Comparison of ENCODE assay signal across 14 cellular contexts in genomic region chr2:42736598-42737322, GRCh38. TPM values are rescaled to one million over a fixed set of nuclear protein-coding genes. Genes with fewer than 3 reads are reported as not detected.
DNase-seq lines count a peak whose midpoint lies in the region; ATAC-seq, FAIRE-seq and TF ChIP-seq lines count a peak whose summit lies in the region.
"Had no signal": no experiment of that assay in that cellular context is flagged by ENCODE, and none has a peak within 500 bp of the region (broad histone marks: within the 10 kb centered on the region; RNA-seq: fewer than 3 reads in every experiment).

No MANE protein-coding gene starts in this region.

- H3K36me3 Mint-ChIP-seq in GM23338 (ENCODE audit: low read depth), result peaks cover 60% of the 10 kb centered on the region

- H2BK20ac ChIP-seq in H1 (ENCODE audit: low read length), result no peak overlapping the region

- no peak overlapping the region for H4K91ac ChIP-seq in H1 (replicated peaks; ENCODE audit: insufficient read length, low read length)

- TF ChIP-seq CTCF in GM23338 (conservative IDR thresholded peaks at IDR 0.05; ENCODE audit: low read depth in 2 of 2) (no peak), H1 (IDR thresholded peaks at IDR 0.05; ENCODE audit: control extremely low read depth in 1 of 3, insufficient read depth in 1 of 3, low read depth in 1 of 3, low read length in 3 of 3) (no peak), foreskin keratinocyte (conservative IDR thresholded peaks at IDR 0.05) (no peak), sigmoid colon (IDR thresholded peaks at IDR 0.05) (no peak)

- no peaks in the 10 kb centered on the region for H3F3A ChIP-seq in GM23338 (replicated peaks; ENCODE audit: low read depth)

- H4K8ac ChIP-seq in H1 (ENCODE audit: extremely low read depth, insufficient read depth, low read length), result no peak overlapping the region; the same call in 1 of the 2 replicates

- H3K27me3 ChIP-seq in GM23338 (ENCODE audit: insufficient read depth) (no peaks in the 10 kb centered on the region), H1 (replicated peaks in 1 of 4; ENCODE audit: control insufficient read depth in 3 of 4, extremely low read depth in 1 of 4, insufficient read depth in 3 of 4, low read length in 3 of 4) (no peaks in the 10 kb centered on the region), foreskin keratinocyte (no peaks in the 10 kb centered on the region), sigmoid colon (no peaks in the 10 kb centered on the region)
- H3K27me3 ChIP-seq: BE2C had no signal

- H3K23ac ChIP-seq in H1 (ENCODE audit: insufficient read length), result no peak overlapping the region

- H3K4me2 ChIP-seq in GM23338 (no peak overlapping the region), H1 (ENCODE audit: insufficient read depth in 1 of 2, low read depth in 2 of 2, low read length in 2 of 2) (no peak overlapping the region)
- H3K4me2 ChIP-seq: A549 had no signal

- H3K27ac Mint-ChIP-seq in GM23338, result no peak overlapping the region
- H3K27ac Mint-ChIP-seq: CD4-positive, alpha-beta memory T cell had no signal

- no peak for TF ChIP-seq POLR2A in H1 (IDR thresholded peaks at IDR 0.05; ENCODE audit: control extremely low read depth in 1 of 2, low read depth in 2 of 2, low read length in 2 of 2)
- no peak for TF ChIP-seq POLR2A in sigmoid colon (IDR thresholded peaks at IDR 0.05)

- H3K9me2 ChIP-seq in GM23338 (ENCODE audit: insufficient read depth), result peaks cover 7% of the 10 kb centered on the region

- no peak overlapping the region for H2AK5ac ChIP-seq in H1 (ENCODE audit: low read depth, low read length)

- no peak for TF ChIP-seq RAD21 in H1 (IDR thresholded peaks at IDR 0.05 in 1 of 2, conservative IDR thresholded peaks at IDR 0.05 in 1 of 2; ENCODE audit: low read depth in 2 of 2, low read length in 2 of 2)

- POLR2A ChIA-PET in H1 (lab: Charles Lee; ENCODE audit: partially characterized antibody), result no interaction called here

- ATAC-seq in GM23338 (peak; percentile 59), foreskin keratinocyte (peak; percentile 59), HG02759 (IDR thresholded peaks at IDR 0.05; ENCODE audit: unreplicated experiment) (no peak), HG03280 (IDR thresholded peaks at IDR 0.05; ENCODE audit: unreplicated experiment) (no peak)
- ATAC-seq: A549, K562 had no signal

- H3K23me2 ChIP-seq in H1 (ENCODE audit: low read depth, low read length), result no peaks in the 10 kb centered on the region

- FAIRE-seq in H1 (lab: Jason Lieb, UNC), result no peak
- FAIRE-seq: A549, D721Med, K562 had no signal

- H3K4me3 ChIP-seq in GM23338, result no peak overlapping the region
- no peak overlapping the region for H3K4me3 ChIP-seq in H1 (ENCODE audit: extremely low read depth in 1 of 4, insufficient read depth in 2 of 4, low read depth in 3 of 4, low read length in 4 of 4)
- H3K4me3 ChIP-seq in sigmoid colon, result no peak overlapping the region
- H3K4me3 ChIP-seq: A549, K562 had no signal

- H2AFZ ChIP-seq in GM23338 (no peak overlapping the region), H1 (ENCODE audit: low read length) (no peak overlapping the region)

- no peak overlapping the region for H2BK15ac ChIP-seq in H1 (ENCODE audit: low read length)

- no peak overlapping the region for H2BK120ac ChIP-seq in H1 (replicated peaks; ENCODE audit: low read depth, low read length)

- H3K27me3 Mint-ChIP-seq in GM23338 (ENCODE audit: insufficient read depth, low read depth, poor library complexity), result peaks cover 7% of the 10 kb centered on the region
- H3K27me3 Mint-ChIP-seq: CD4-positive, alpha-beta memory T cell had no signal

- no peaks in the 10 kb centered on the region for H4K20me1 ChIP-seq in GM23338 (replicated peaks; ENCODE audit: insufficient read depth)
- no peaks in the 10 kb centered on the region for H4K20me1 ChIP-seq in H1 (replicated peaks in 1 of 2; ENCODE audit: control insufficient read depth in 1 of 2, insufficient read depth in 2 of 2, low read length in 2 of 2)

- no peak overlapping the region for H2BK5ac ChIP-seq in H1 (ENCODE audit: low read depth, low read length)

- H3K9ac ChIP-seq in H1 (replicated peaks in 1 of 4; ENCODE audit: extremely low read depth in 1 of 4, low read depth in 3 of 4, low read length in 3 of 4), result no peak overlapping the region

- DNase-seq in GM23338 (ENCODE audit: low spot score) (no peak), H1 (ENCODE audit: low read depth in 1 of 2, low spot score in 2 of 2) (no peak), foreskin keratinocyte (peak; percentile 8 to 54), sigmoid colon (no peak)
- DNase-seq: BE2C; CD4-positive, alpha-beta memory T cell; DND-41; H9 had no signal

- no peak overlapping the region for H3K14ac ChIP-seq in H1 (ENCODE audit: insufficient read length)

- intact Hi-C loops in sigmoid colon (cut with DNase I), result no loop called here

- H3K9me3 Mint-ChIP-seq in GM23338, result peaks cover 15% of the 10 kb centered on the region; the same call in 2 of the 3 replicates

- H3K79me2 ChIP-seq in GM23338 (replicated peaks; ENCODE audit: insufficient read depth), result no peaks in the 10 kb centered on the region
- no peaks in the 10 kb centered on the region for H3K79me2 ChIP-seq in H1 (ENCODE audit: control insufficient read depth in 1 of 2, insufficient read depth in 2 of 2, low read length in 2 of 2)

- H3K4ac ChIP-seq in H1 (replicated peaks; ENCODE audit: insufficient read length, low read depth, low read length), result no peak overlapping the region

- no peak overlapping the region; the same call in 1 of the 2 replicates for H3K27ac ChIP-seq in GM23338 (ENCODE audit: low read depth)
- 0 out of 2 replicates have a peak overlapping the region, but pooled peaks have one; percentile 39 for H3K27ac ChIP-seq in H1 (ENCODE audit: low read depth, low read length)
- H3K27ac ChIP-seq in foreskin keratinocyte, result no peak overlapping the region
- no peak overlapping the region for H3K27ac ChIP-seq in sigmoid colon
- H3K27ac ChIP-seq: A549, C4-2B had no signal

- H3K4me3 Mint-ChIP-seq in GM23338, result no peak overlapping the region
- H3K4me3 Mint-ChIP-seq: CD4-positive, alpha-beta memory T cell; H9 had no signal

- TF ChIP-seq EP300 in H1 (IDR thresholded peaks at IDR 0.05; ENCODE audit: borderline replicate concordance in 1 of 2, low read depth in 2 of 2, low read length in 2 of 2), result no peak
- TF ChIP-seq EP300 in sigmoid colon (IDR thresholded peaks at IDR 0.05), result no peak

- H4K5ac ChIP-seq in H1 (ENCODE audit: insufficient read length, low read depth, low read length), result no peak overlapping the region

- H3K56ac ChIP-seq in H1 (replicated peaks; ENCODE audit: insufficient read length, low read depth, low read length), result no peak overlapping the region

- no peak overlapping the region for H2BK12ac ChIP-seq in H1 (ENCODE audit: low read depth, low read length)

- H3K36me3 ChIP-seq in GM23338 (ENCODE audit: insufficient read depth), result no peaks in the 10 kb centered on the region
- peaks cover 0 to 15% (median 1%) of the 10 kb centered on the region in 4 experiments; a peak in 4 of 8 replicates for H3K36me3 ChIP-seq in H1 (ENCODE audit: control insufficient read depth in 2 of 4, insufficient read depth in 4 of 4, low read length in 3 of 4)
- H3K36me3 ChIP-seq in sigmoid colon, result peaks cover 0 to 22% (median 7%) of the 10 kb centered on the region in 4 donors
- H3K36me3 ChIP-seq: BE2C had no signal

- CTCF ChIA-PET in H1 (lab: Charles Lee; ENCODE audit: partially characterized antibody), result interaction anchor here (1.3 kb wide), 1 partner anchor 10 kb away, joined by 3 read pairs; no protein-coding TSS in a partner anchor

- no peak overlapping the region for H3K18ac ChIP-seq in H1 (ENCODE audit: extremely low read depth, low read length)

- H3K9me3 ChIP-seq in H1 (ENCODE audit: insufficient read depth in 2 of 2, low read depth in 1 of 2, low read length in 1 of 2) (peaks cover 0 to 2% of the 10 kb centered on the region in 2 experiments; a peak in 1 of 4 replicates), sigmoid colon (no peaks in the 10 kb centered on the region)
- H3K9me3 ChIP-seq: A549, BE2C had no signal

- H3K4me1 ChIP-seq in GM23338 (ENCODE audit: insufficient read depth) (no peaks in the 10 kb centered on the region), H1 (replicated peaks in 1 of 4; ENCODE audit: control insufficient read depth in 3 of 4, insufficient read depth in 4 of 4, low read length in 3 of 4) (peaks cover 0 to 4% (median 2%) of the 10 kb centered on the region in 4 experiments; a peak in 1 of 7 replicates), foreskin keratinocyte (no peaks in the 10 kb centered on the region), sigmoid colon (no peaks in the 10 kb centered on the region)
- H3K4me1 ChIP-seq: A549, BE2C had no signal

- peaks cover 28% of the 10 kb centered on the region for H3K4me1 Mint-ChIP-seq in GM23338

- H3K79me1 ChIP-seq in H1 (ENCODE audit: low read depth, low read length), result peaks cover 4% of the 10 kb centered on the region; the same call in 1 of the 2 replicates

RNA-seq across cellular contexts. Expression of gene OXER1, which starts 27.2 kb away (rescaled TPM):
- 0.31 and 0.69 TPM in 2 replicates for total RNA-seq in GM23338 (2014; rRNA removed; shearing (Covaris generic))
- polyA plus RNA-seq in GM23338 (2016; fragmentation: Nextera tagmentation; extraction: Ambion mirVana) (1.2 and 1.5 TPM in 2 replicates), H1 (2011; rRNA removed) (2.9 and 3.7 TPM in 2 replicates), foreskin keratinocyte (0.04 and 0.08 TPM in 2 replicates), sigmoid colon (1 to 10 TPM in 2 of 3 donors, not detected in 1; 1.8 to 3.0 TPM)
- 1.2 and 1.3 TPM in 2 replicates for total RNA-seq in H1 (2021; fragmentation: NEBNext Ultra II Directional; extraction: Animal tissue kit (Norgen Biotek cat#: 25700))
- 1.8 TPM for polyA plus RNA-seq in H1 (2011; cell fraction: cytosol; rRNA removed)
- polyA plus RNA-seq in H1 (2011; cell fraction: nucleus; rRNA removed), result 6.2 TPM
- polyA plus RNA-seq in H1 (2012, experiment 1 of 2), result 1.3 to 2.9 TPM (median 2.4 TPM) in 4 replicates
- polyA plus RNA-seq in H1 (2012, experiment 2 of 2), result 0.71 TPM
- 0.65 TPM for polyA plus RNA-seq in H1 (2013, experiment 1 of 2)
- 0.46 TPM for polyA plus RNA-seq in H1 (2013, experiment 2 of 2)
- 1.0 and 1.8 TPM in 2 replicates for polyA minus RNA-seq in H1 (2011; rRNA and poly(A)+ RNA removed)
- polyA minus RNA-seq in H1 (2011; cell fraction: cytosol; rRNA and poly(A)+ RNA removed), result 0.81 TPM
- polyA minus RNA-seq in H1 (2011; cell fraction: nucleus; rRNA and poly(A)+ RNA removed), result 2.7 TPM
- total RNA-seq in foreskin keratinocyte (0.07 TPM in 1 of 2 replicates, not detected in the other), sigmoid colon (1 to 10 TPM in 1 of 4 donors, under 1 TPM in 3; 0.33 to 2.6 (median 0.59) TPM)
- total RNA-seq: CD4-positive, alpha-beta memory T cell; K562 had no signal
- polyA plus RNA-seq: A549; CD4-positive, alpha-beta memory T cell; K562 had no signal

RNA-seq across cellular contexts. Expression of gene HAAO, which starts 55.6 kb away (rescaled TPM):
- 0.97 and 2.6 TPM in 2 replicates for total RNA-seq in GM23338 (2014; rRNA removed; shearing (Covaris generic))
- polyA plus RNA-seq in GM23338 (2016; fragmentation: Nextera tagmentation; extraction: Ambion mirVana) (2.4 and 3.2 TPM in 2 replicates), H1 (2011; rRNA removed) (7.0 and 9.5 TPM in 2 replicates), foreskin keratinocyte (0.47 and 0.57 TPM in 2 replicates), sigmoid colon (10 to 100 TPM in 2 of 3 donors, 1 to 10 TPM in 1; 8.3 to 37.9 (median 12.6) TPM)
- 2.5 and 3.2 TPM in 2 replicates for total RNA-seq in H1 (2021; fragmentation: NEBNext Ultra II Directional; extraction: Animal tissue kit (Norgen Biotek cat#: 25700))
- polyA plus RNA-seq in H1 (2011; cell fraction: cytosol; rRNA removed), result 5.4 TPM
- 12.8 TPM for polyA plus RNA-seq in H1 (2011; cell fraction: nucleus; rRNA removed)
- 2.2 to 6.4 TPM (median 4.5 TPM) in 4 replicates for polyA plus RNA-seq in H1 (2012, experiment 1 of 2)
- 2.6 TPM for polyA plus RNA-seq in H1 (2012, experiment 2 of 2)
- 1.8 TPM for polyA plus RNA-seq in H1 (2013, experiment 1 of 2)
- 1.7 TPM for polyA plus RNA-seq in H1 (2013, experiment 2 of 2)
- 3.3 and 5.6 TPM in 2 replicates for polyA minus RNA-seq in H1 (2011; rRNA and poly(A)+ RNA removed)
- 1.4 TPM for polyA minus RNA-seq in H1 (2011; cell fraction: cytosol; rRNA and poly(A)+ RNA removed)
- 5.7 TPM for polyA minus RNA-seq in H1 (2011; cell fraction: nucleus; rRNA and poly(A)+ RNA removed)
- total RNA-seq in foreskin keratinocyte (0.48 and 0.56 TPM in 2 replicates), sigmoid colon (1 to 10 TPM; 2.5 to 5.6 (median 3.5) TPM)
- total RNA-seq: K562 had no signal
- polyA plus RNA-seq: A549, K562 had no signal

Comparison
In these comparisons a context has a peak if more than half of its experiments do, and no peak if none do; other contexts are left out.
1. ATAC-seq: peak in GM23338 (single experiment) and foreskin keratinocyte (single experiment); none in HG02759 (single experiment) and HG03280 (single experiment).
2. DNase-seq: peak in foreskin keratinocyte (2 of 2); none in GM23338 (single experiment), H1 (0 of 2) and sigmoid colon (single experiment).